18 cellular contexts compared by ENCODE assay signal in the genomic region with DNA sequence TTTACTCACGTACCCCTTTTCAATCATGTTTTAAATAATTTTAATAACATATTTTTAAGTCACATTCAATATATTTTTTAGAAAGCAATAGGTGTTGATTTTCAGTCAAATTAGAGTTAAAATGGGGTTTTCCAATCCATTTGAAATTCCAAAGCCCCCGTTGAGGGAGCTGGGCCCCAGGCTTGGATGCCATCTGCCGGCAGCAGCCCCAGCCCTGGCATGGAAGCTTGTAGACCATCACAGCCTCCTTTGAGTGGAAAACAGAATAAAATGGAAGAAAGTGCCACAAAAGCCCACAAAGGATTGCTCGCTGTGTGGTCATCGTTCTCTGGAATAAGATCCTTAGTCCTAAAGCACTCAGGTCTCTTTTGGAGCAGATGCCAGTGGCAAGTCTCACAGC.
"Had no signal": no experiment of that assay in that cellular context is flagged by ENCODE, and none has a peak within 500 bp of the region (broad histone marks: within the 10 kb centered on the region; RNA-seq: fewer than 3 reads in every experiment).

No MANE protein-coding gene starts in this region.

- DNase-seq: dermis blood vessel endothelial cell; dorsolateral prefrontal cortex; effector CD4-positive, alpha-beta T cell; effector memory CD4-positive, alpha-beta T cell; foreskin keratinocyte; glutamatergic neuron; heart right ventricle; hippocampal formation; left cardiac atrium; left lung; left ventricle myocardium superior; lower lobe of right lung; mesendoderm; mucosa of descending colon had no signal

- H3K9me3 Mint-ChIP-seq: memory B cell had no signal

- H3K27me3 ChIP-seq: dorsolateral prefrontal cortex, esophagus muscularis mucosa, foreskin keratinocyte, gastroesophageal sphincter, heart right ventricle, left lung had no signal

- H3K4me1 Mint-ChIP-seq: memory B cell had no signal

- ATAC-seq: foreskin keratinocyte, gastroesophageal sphincter, heart right ventricle, left cardiac atrium, left lung, left ventricle myocardium superior, lower lobe of right lung, mucosa of descending colon had no signal

- H3K4me3 ChIP-seq: coronary artery, dorsolateral prefrontal cortex, esophagus muscularis mucosa, gastroesophageal sphincter, heart right ventricle, left lung, lower lobe of right lung, mucosa of descending colon had no signal

- H3K36me3 Mint-ChIP-seq: memory B cell had no signal

- H3K27ac ChIP-seq: coronary artery, esophagus muscularis mucosa, foreskin keratinocyte, gastroesophageal sphincter, heart right ventricle, left lung, lower lobe of right lung had no signal

- H3K27me3 Mint-ChIP-seq: memory B cell had no signal

- H3K36me3 ChIP-seq: esophagus muscularis mucosa, gastroesophageal sphincter, heart right ventricle, left lung, lower lobe of right lung had no signal

- H3K4me3 Mint-ChIP-seq: memory B cell had no signal

- H3K4me1 ChIP-seq: gastroesophageal sphincter, left lung, lower lobe of right lung had no signal

- H3K27ac Mint-ChIP-seq: memory B cell had no signal

- H3K9me3 ChIP-seq: esophagus muscularis mucosa, gastroesophageal sphincter, lower lobe of right lung, mucosa of descending colon had no signal
